1 cellular context compared by ENCODE assay signal in genomic region chr9:94991961-94992907, GRCh38.
A peak's percentile ranks its signal among the peaks of the same experiment; 100 is the strongest.
TF ChIP-seq lines count a peak whose summit lies in the region.

No MANE protein-coding gene starts in this region.

TF ChIP-seq in HepG2, 621 proteins besides CTCF, POLR2A, EP300 and RAD21 (continued from another document and continues in another):
- TF ChIP-seq PAXIP1 (CRISPR knock-in tag; conservative IDR thresholded peaks at IDR 0.05) (peak; percentile 83), FOXA3 (CRISPR knock-in tag; IDR thresholded peaks at IDR 0.05) (peak; percentile 78), ZNF441 (CRISPR knock-in tag; IDR thresholded peaks at IDR 0.05; ENCODE audit: borderline replicate concordance) (no peak), ZBTB4 (CRISPR knock-in tag; IDR thresholded peaks at IDR 0.05; ENCODE audit: borderline replicate concordance) (no peak), JARID2 (CRISPR knock-in tag; IDR thresholded peaks at IDR 0.05; ENCODE audit: insufficient replicate concordance) (no peak), ZNF432 (CRISPR knock-in tag; IDR thresholded peaks at IDR 0.05; ENCODE audit: borderline replicate concordance) (no peak), PBX3 (CRISPR knock-in tag; IDR thresholded peaks at IDR 0.05; ENCODE audit: borderline replicate concordance) (no peak), ZNF749 (CRISPR knock-in tag; IDR thresholded peaks at IDR 0.05; ENCODE audit: borderline replicate concordance) (no peak), TAF1 (CRISPR knock-in tag; IDR thresholded peaks at IDR 0.05) (peak; percentile 60), CCDC6 (CRISPR knock-in tag; IDR thresholded peaks at IDR 0.05) (no peak), PATZ1 (CRISPR knock-in tag; IDR thresholded peaks at IDR 0.05) (no peak; the same call in 1 of the 2 replicates), FOXO1 (CRISPR knock-in tag; IDR thresholded peaks at IDR 0.05) (peak; percentile 64; the same call in 1 of the 2 replicates), CBX5 (CRISPR knock-in tag; IDR thresholded peaks at IDR 0.05; ENCODE audit: borderline replicate concordance) (peak; percentile 60; the same call in 1 of the 2 replicates), MXD4 (CRISPR knock-in tag; IDR thresholded peaks at IDR 0.05) (peak; percentile 35; the same call in 1 of the 2 replicates), NR2C2 (CRISPR knock-in tag; IDR thresholded peaks at IDR 0.05; ENCODE audit: borderline replicate concordance) (peak; percentile 56; the same call in 1 of the 2 replicates), KMT2A (CRISPR knock-in tag; IDR thresholded peaks at IDR 0.05) (peak; percentile 87), MBD4 (IDR thresholded peaks at IDR 0.05; ENCODE audit: borderline replicate concordance, low read length) (no peak), MATR3 (CRISPR knock-in tag; IDR thresholded peaks at IDR 0.05) (no peak), ZNF780A (CRISPR knock-in tag; IDR thresholded peaks at IDR 0.05) (no peak), JUND (CRISPR knock-in tag; IDR thresholded peaks at IDR 0.05) (peak; percentile 34; the same call in 1 of the 2 replicates), GATAD2A (CRISPR knock-in tag; IDR thresholded peaks at IDR 0.05) (peak; percentile 95), HNF1A (IDR thresholded peaks at IDR 0.05; ENCODE audit: low read depth) (peak; percentile 70), HNF1A (CRISPR knock-in tag; IDR thresholded peaks at IDR 0.05; ENCODE audit: borderline replicate concordance) (peak; percentile 83), SP4 (CRISPR knock-in tag; IDR thresholded peaks at IDR 0.05) (no peak), ZNF652 (CRISPR knock-in tag; IDR thresholded peaks at IDR 0.05; ENCODE audit: borderline replicate concordance, low read depth) (peak; percentile 21; the same call in 1 of the 2 replicates), MLXIP (CRISPR knock-in tag; IDR thresholded peaks at IDR 0.05; ENCODE audit: borderline replicate concordance) (no peak), ZFP62 (CRISPR knock-in tag; IDR thresholded peaks at IDR 0.05) (no peak), CENPT (CRISPR knock-in tag; IDR thresholded peaks at IDR 0.05; ENCODE audit: low read depth) (no peak), GABPB1 (CRISPR knock-in tag; IDR thresholded peaks at IDR 0.05) (no peak), ZSCAN30 (CRISPR knock-in tag; IDR thresholded peaks at IDR 0.05) (no peak), HNF1B (CRISPR knock-in tag; IDR thresholded peaks at IDR 0.05) (peak; percentile 82; the same call in 1 of the 2 replicates), ZNF563 (CRISPR knock-in tag; IDR thresholded peaks at IDR 0.05) (no peak), TCF12 (IDR thresholded peaks at IDR 0.05) (no peak), TCF12 (CRISPR knock-in tag; IDR thresholded peaks at IDR 0.05) (0 out of 2 replicates have a peak, but pooled peaks have one; percentile 57), ZNF276 (CRISPR knock-in tag; IDR thresholded peaks at IDR 0.05; ENCODE audit: low read depth) (no peak), RBM39 (IDR thresholded peaks at IDR 0.05; ENCODE audit: low read depth, low read length, poor library complexity, severe bottlenecking) (no peak), TP53 (CRISPR knock-in tag; conservative IDR thresholded peaks at IDR 0.05) (no peak), GTF2F1 (IDR thresholded peaks at IDR 0.05; ENCODE audit: low read length) (no peak), JUNB (CRISPR knock-in tag; IDR thresholded peaks at IDR 0.05; ENCODE audit: borderline replicate concordance) (no peak), FOXA1 (IDR thresholded peaks at IDR 0.05) (no peak), FOXA1 (CRISPR knock-in tag; IDR thresholded peaks at IDR 0.05) (peak; percentile 49), ZNF788 (CRISPR knock-in tag; IDR thresholded peaks at IDR 0.05; ENCODE audit: borderline replicate concordance) (no peak), DNMT1 (CRISPR knock-in tag; IDR thresholded peaks at IDR 0.05) (no peak), RBFOX2 (IDR thresholded peaks at IDR 0.05; ENCODE audit: low read depth, low read length) (peak; percentile 52; the same call in 1 of the 2 replicates)
